In genomic region chr14:38399652-38400051, GRCh38 we compare ENCODE assay signal across 34 cellular contexts.
"Had no signal": no experiment of that assay in that cellular context is flagged by ENCODE, and none has a peak within 500 bp of the region (broad histone marks: within the 10 kb centered on the region; RNA-seq: fewer than 3 reads in every experiment).

No MANE protein-coding gene starts in this region.

- H3K9me3 ChIP-seq: adrenal gland, breast epithelium, colonic mucosa had no signal

- H3K36me3 ChIP-seq: adrenal gland, breast epithelium, cardiac muscle cell, colonic mucosa had no signal

- H3K9me3 Mint-ChIP-seq: activated CD4-positive, alpha-beta memory T cell treated with anti-CD3 and anti-CD28 coated beads for 36 hours; activated CD4-positive, alpha-beta T cell treated with anti-CD3 and anti-CD28 coated beads, Interleukin-2, amount 10 ng/mL, durations not matched to agents 24 days and 14 days; activated naive CD4-positive, alpha-beta T cell treated with anti-CD3 and anti-CD28 coated beads for 36 hours; activated naive CD4-positive, alpha-beta T cell treated with anti-CD3 and anti-CD28 coated beads, Interleukin-2, amount 50 U/mL, for 24 hours; activated naive CD8-positive, alpha-beta T cell treated with anti-CD3 and anti-CD28 coated beads for 36 hours; activated naive CD8-positive, alpha-beta T cell treated with anti-CD3 and anti-CD28 coated beads, Interleukin-2, amount 50 U/mL, for 24 hours; activated T-helper 1 cell treated with anti-CD3 and anti-CD28 coated beads, Interleukin-12 subunit alpha, Interleukin-12 subunit beta, Interleukin-2, Interleukin-4 antibody, amounts not matched to agents 30 ng/mL and 10 ng/mL and 1 ng/mL, durations not matched to agents 14 hours and 24 hours and 36 hours; activated T-helper 2 cell treated with anti-CD3 and anti-CD28 coated beads, Interferon-gamma antibody, Interleukin-2, Interleukin-4, amounts not matched to agents 10 μg/mL and 5 μg/mL and 100 μg/mL, durations not matched to agents 14 hours and 24 hours and 36 hours; brain had no signal

- H3K4me3 ChIP-seq: adrenal gland, breast epithelium, cardiac muscle cell, colonic mucosa had no signal

- H3K36me3 Mint-ChIP-seq: activated CD4-positive, alpha-beta memory T cell treated with anti-CD3 and anti-CD28 coated beads for 36 hours; activated CD8-positive, alpha-beta memory T cell treated with anti-CD3 and anti-CD28 coated beads, Interleukin-2, amount 10 ng/mL, durations not matched to agents 7 days and 5 days; activated naive CD4-positive, alpha-beta T cell treated with anti-CD3 and anti-CD28 coated beads, Interleukin-2, amount 50 U/mL, for 24 hours; activated naive CD8-positive, alpha-beta T cell treated with anti-CD3 and anti-CD28 coated beads for 36 hours; brain had no signal

- H3K4me1 ChIP-seq: adrenal gland, breast epithelium, colonic mucosa had no signal

- H3K4me3 Mint-ChIP-seq: activated CD4-positive, alpha-beta memory T cell treated with anti-CD3 and anti-CD28 coated beads for 36 hours; activated CD4-positive, alpha-beta T cell treated with anti-CD3 and anti-CD28 coated beads for 36 hours; activated CD4-positive, alpha-beta T cell treated with anti-CD3 and anti-CD28 coated beads, Interleukin-2, amount 10 ng/mL, durations not matched to agents 24 days and 14 days; activated CD8-positive, alpha-beta memory T cell treated with anti-CD3 and anti-CD28 coated beads, Interleukin-2, amount 10 ng/mL, durations not matched to agents 7 days and 5 days; activated CD8-positive, alpha-beta T cell treated with anti-CD3 and anti-CD28 coated beads, Interleukin-2, amount 10 ng/mL, durations not matched to agents 7 days and 5 days; activated naive CD4-positive, alpha-beta T cell treated with anti-CD3 and anti-CD28 coated beads for 36 hours; activated naive CD4-positive, alpha-beta T cell treated with anti-CD3 and anti-CD28 coated beads, Interleukin-2, amount 50 U/mL, for 24 hours; activated naive CD8-positive, alpha-beta T cell treated with anti-CD3 and anti-CD28 coated beads for 36 hours; activated naive CD8-positive, alpha-beta T cell treated with anti-CD3 and anti-CD28 coated beads, Interleukin-2, amount 50 U/mL, for 24 hours; activated T-helper 1 cell treated with anti-CD3 and anti-CD28 coated beads, Interleukin-12 subunit alpha, Interleukin-12 subunit beta, Interleukin-2, Interleukin-4 antibody, amounts not matched to agents 30 ng/mL and 10 ng/mL and 1 ng/mL, durations not matched to agents 14 hours and 24 hours and 36 hours; brain had no signal

- FAIRE-seq: endometrium, endothelial cell of umbilical vein, frontal cortex had no signal

- ATAC-seq: activated CD4-positive, alpha-beta T cell treated with anti-CD3 and anti-CD28 coated beads for 36 hours; activated CD8-positive, alpha-beta memory T cell treated with anti-CD3 and anti-CD28 coated beads, Interleukin-2, amount 10 ng/mL, durations not matched to agents 7 days and 5 days; activated CD8-positive, alpha-beta T cell treated with anti-CD3 and anti-CD28 coated beads, Interleukin-2, amount 10 ng/mL, durations not matched to agents 7 days and 5 days; activated naive CD8-positive, alpha-beta T cell treated with anti-CD3 and anti-CD28 coated beads, Interleukin-2, amount 50 U/mL, for 24 hours had no signal

- H3K27ac Mint-ChIP-seq: activated CD4-positive, alpha-beta memory T cell treated with anti-CD3 and anti-CD28 coated beads for 36 hours; activated CD4-positive, alpha-beta T cell treated with anti-CD3 and anti-CD28 coated beads for 36 hours; activated CD4-positive, alpha-beta T cell treated with anti-CD3 and anti-CD28 coated beads, Interleukin-2, amount 10 ng/mL, durations not matched to agents 24 days and 14 days; activated CD8-positive, alpha-beta memory T cell treated with anti-CD3 and anti-CD28 coated beads, Interleukin-2, amount 10 ng/mL, durations not matched to agents 7 days and 5 days; activated CD8-positive, alpha-beta T cell treated with anti-CD3 and anti-CD28 coated beads, Interleukin-2, amount 10 ng/mL, durations not matched to agents 7 days and 5 days; activated naive CD4-positive, alpha-beta T cell treated with anti-CD3 and anti-CD28 coated beads for 36 hours; activated naive CD4-positive, alpha-beta T cell treated with anti-CD3 and anti-CD28 coated beads, Interleukin-2, amount 50 U/mL, for 24 hours; activated naive CD8-positive, alpha-beta T cell treated with anti-CD3 and anti-CD28 coated beads for 36 hours; activated naive CD8-positive, alpha-beta T cell treated with anti-CD3 and anti-CD28 coated beads, Interleukin-2, amount 50 U/mL, for 24 hours; activated T-helper 1 cell treated with anti-CD3 and anti-CD28 coated beads, Interleukin-12 subunit alpha, Interleukin-12 subunit beta, Interleukin-2, Interleukin-4 antibody, amounts not matched to agents 30 ng/mL and 10 ng/mL and 1 ng/mL, durations not matched to agents 14 hours and 24 hours and 36 hours; activated T-helper 2 cell treated with anti-CD3 and anti-CD28 coated beads, Interferon-gamma antibody, Interleukin-2, Interleukin-4, amounts not matched to agents 10 μg/mL and 5 μg/mL and 100 μg/mL, durations not matched to agents 14 hours and 24 hours and 36 hours; brain had no signal

- H3K4me1 Mint-ChIP-seq: activated CD4-positive, alpha-beta T cell treated with anti-CD3 and anti-CD28 coated beads for 36 hours; activated CD4-positive, alpha-beta T cell treated with anti-CD3 and anti-CD28 coated beads, Interleukin-2, amount 10 ng/mL, durations not matched to agents 24 days and 14 days; activated CD8-positive, alpha-beta memory T cell treated with anti-CD3 and anti-CD28 coated beads, Interleukin-2, amount 10 ng/mL, durations not matched to agents 7 days and 5 days; activated naive CD4-positive, alpha-beta T cell treated with anti-CD3 and anti-CD28 coated beads, Interleukin-2, amount 50 U/mL, for 24 hours; activated naive CD8-positive, alpha-beta T cell treated with anti-CD3 and anti-CD28 coated beads for 36 hours; activated naive CD8-positive, alpha-beta T cell treated with anti-CD3 and anti-CD28 coated beads, Interleukin-2, amount 50 U/mL, for 24 hours had no signal

- H3K27me3 Mint-ChIP-seq: activated CD4-positive, alpha-beta T cell treated with anti-CD3 and anti-CD28 coated beads for 36 hours; activated CD4-positive, alpha-beta T cell treated with anti-CD3 and anti-CD28 coated beads, Interleukin-2, amount 10 ng/mL, durations not matched to agents 24 days and 14 days; activated naive CD8-positive, alpha-beta T cell treated with anti-CD3 and anti-CD28 coated beads for 36 hours; brain had no signal

- H3K27me3 ChIP-seq: adrenal gland, breast epithelium, cardiac muscle cell, colonic mucosa had no signal

- DNase-seq: activated CD4-positive, alpha-beta memory T cell treated with anti-CD3 and anti-CD28 coated beads for 36 hours; activated CD4-positive, alpha-beta T cell treated with anti-CD3 and anti-CD28 coated beads for 36 hours; activated CD4-positive, alpha-beta T cell treated with anti-CD3 and anti-CD28 coated beads, Interleukin-2, amount 10 ng/mL, durations not matched to agents 24 days and 14 days; activated CD4-positive, CD25-positive, alpha-beta regulatory T cell; activated CD4-positive, CD25-positive, alpha-beta regulatory T cell treated with anti-CD3 and anti-CD28 coated beads, Interleukin-2, amount 50 U/mL, for 72 hours; activated CD8-positive, alpha-beta memory T cell treated with anti-CD3 and anti-CD28 coated beads, Interleukin-2, amount 10 ng/mL, durations not matched to agents 7 days and 5 days; activated CD8-positive, alpha-beta memory T cell treated with anti-CD3 and anti-CD28 coated beads, Interleukin-2, amount 50 U/mL, for 4 hours; activated CD8-positive, alpha-beta T cell treated with anti-CD3 and anti-CD28 coated beads, Interleukin-2, amount 10 ng/mL, durations not matched to agents 7 days and 5 days; activated effector memory CD4-positive, alpha-beta T cell treated with anti-CD3 and anti-CD28 coated beads, Interleukin-2, amount 50 U/mL, for 16 hours; activated naive CD4-positive, alpha-beta T cell treated with anti-CD3 and anti-CD28 coated beads for 36 hours; activated naive CD8-positive, alpha-beta T cell treated with anti-CD3 and anti-CD28 coated beads for 36 hours; activated naive CD8-positive, alpha-beta T cell treated with anti-CD3 and anti-CD28 coated beads, Interleukin-2, amount 50 U/mL, for 24 hours; activated T-cell treated with anti-CD3 and anti-CD28 coated beads, Interleukin-2, amount 50 U/mL, for 1 hour; activated T-cell treated with anti-CD3 and anti-CD28 coated beads, Interleukin-2, amount 50 U/mL, for 48 hours; adrenal gland; amygdala; aorta; central memory CD4-positive, alpha-beta T cell; cerebellar nuclear complex; colonic mucosa; effector CD8-positive, alpha-beta T cell; foreskin fibroblast; head of caudate nucleus; T-helper 2 cell had no signal

- H3K27ac ChIP-seq: adrenal gland, breast epithelium, cardiac muscle cell, colonic mucosa, epithelial cell of prostate had no signal
